23 cellular contexts compared by ENCODE assay signal in the genomic region with DNA sequence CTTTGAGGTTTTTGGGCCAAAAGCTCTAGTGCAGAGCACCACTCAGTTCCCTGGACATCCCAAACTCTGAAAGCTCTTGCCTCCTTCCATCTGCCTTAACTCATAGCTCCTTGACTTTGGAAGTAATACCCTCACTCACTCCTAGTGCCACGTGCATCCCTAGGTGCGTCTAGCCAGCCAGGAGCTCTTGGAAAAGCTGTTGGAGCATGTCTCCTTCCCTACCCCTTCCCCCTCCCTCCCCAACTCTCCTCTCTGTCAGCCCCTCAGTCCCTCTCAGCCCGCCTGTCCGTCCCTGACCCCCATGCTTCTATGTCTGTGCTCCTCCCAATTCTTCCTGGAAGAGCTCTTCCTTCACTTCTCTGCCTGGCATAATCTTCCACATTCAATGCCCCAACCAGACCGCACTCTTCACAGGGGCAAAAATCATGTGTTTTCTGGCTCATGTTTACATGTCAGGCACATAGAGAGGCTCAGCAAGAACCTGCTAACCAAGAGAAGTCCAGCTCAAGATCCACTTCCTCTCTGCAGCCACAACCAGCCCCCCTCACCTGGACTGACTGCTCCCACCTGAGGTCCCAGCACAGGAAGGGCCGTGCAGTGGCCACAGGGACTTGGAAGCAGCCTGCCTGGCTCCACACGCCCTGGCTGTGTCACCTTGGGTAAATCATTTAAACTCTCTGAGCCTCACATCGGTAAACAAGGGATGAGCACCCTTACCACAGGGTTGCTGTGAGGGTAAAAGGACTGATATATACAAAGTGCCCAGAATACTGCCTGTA. TPM values are rescaled to one million over a fixed set of nuclear protein-coding genes. Genes with fewer than 3 reads are reported as not detected.
DNase-seq lines count a peak whose midpoint lies in the region; ATAC-seq and TF ChIP-seq lines count a peak whose summit lies in the region.
"Had no signal": no experiment of that assay in that cellular context is flagged by ENCODE, and none has a peak within 500 bp of the region (broad histone marks: within the 10 kb centered on the region; RNA-seq: fewer than 3 reads in every experiment).

No MANE protein-coding gene starts in this region.

- H3K27me3 ChIP-seq in thymus (ENCODE audit: control insufficient read depth, insufficient read depth), result no peaks in the 10 kb centered on the region
- H3K27me3 ChIP-seq: esophagus muscularis mucosa, hepatocyte, sigmoid colon had no signal

- 90% methylated on average over 8 of the region's 8 CpGs for WGBS in thymus

- peaks cover 41% of the 10 kb centered on the region for H3K4me1 Mint-ChIP-seq in HFFc6 (ENCODE audit: low read depth)
- peaks cover 32% of the 10 kb centered on the region for H3K4me1 Mint-ChIP-seq in memory B cell
- H3K4me1 Mint-ChIP-seq: neural crest cell had no signal

- H3K9me3 Mint-ChIP-seq in HFFc6 (no peaks in the 10 kb centered on the region), memory B cell (peaks cover 7% of the 10 kb centered on the region)
- H3K9me3 Mint-ChIP-seq: brain; CD14-positive monocyte; immature natural killer cell; neural crest cell; T-helper 2 cell treated with Interferon-gamma antibody and Interleukin-4, amounts not matched to agents 5 μg/mL and 100 μg/mL, for 36 hours had no signal

- H3K36me3 Mint-ChIP-seq in HFFc6 (ENCODE audit: low read depth) (no peaks in the 10 kb centered on the region), memory B cell (peaks cover 9% of the 10 kb centered on the region)
- H3K36me3 Mint-ChIP-seq: CD14-positive monocyte, immature natural killer cell had no signal

- DNase-seq in HFFc6 (no peak), memory B cell (ENCODE audit: low spot score in 2 of 2) (no peak), Ammon's horn (ENCODE audit: low spot score) (no peak), A172 (ENCODE audit: low spot score) (no peak), HUDEP-2 (lab: John Stamatoyannopoulos, UW; ENCODE audit: unreplicated experiment in 76 of 76) (no peak)
- DNase-seq: activated CD4-positive, alpha-beta T cell treated with anti-CD3 and anti-CD28 coated beads, Interleukin-2, amount 50 U/mL, for 4 hours; effector memory CD4-positive, alpha-beta T cell; immature natural killer cell; NCI-H2029 treated with DMSO at 0.1 percent for 48 hours; NCI-H748 treated with DMSO at 0.1 percent for 48 hours; sigmoid colon; WERI-Rb-1 had no signal

- H3K4me3 ChIP-seq in thymus (ENCODE audit: low read length), result no peak overlapping the region
- H3K4me3 ChIP-seq: esophagus muscularis mucosa, hepatocyte, prostate gland, sigmoid colon had no signal

- no peaks in the 10 kb centered on the region for H3K9me3 ChIP-seq in thymus (ENCODE audit: control insufficient read depth)
- H3K9me3 ChIP-seq: esophagus muscularis mucosa, prostate gland, sigmoid colon had no signal

- peaks cover 5% of the 10 kb centered on the region for H3K4me1 ChIP-seq in thymus (ENCODE audit: control insufficient read depth, insufficient read depth, low read length)
- H3K4me1 ChIP-seq: prostate gland, sigmoid colon had no signal

- H3K4me3 Mint-ChIP-seq in HFFc6 (no peak overlapping the region), memory B cell (no peak overlapping the region)
- H3K4me3 Mint-ChIP-seq: activated naive CD8-positive, alpha-beta T cell; brain; CD14-positive monocyte; immature natural killer cell; neural crest cell; T-helper 2 cell treated with Interferon-gamma antibody and Interleukin-4, amounts not matched to agents 5 μg/mL and 100 μg/mL, for 36 hours had no signal

- H3K36me3 ChIP-seq in thymus (ENCODE audit: control insufficient read depth, insufficient read depth), result no peaks in the 10 kb centered on the region
- H3K36me3 ChIP-seq: esophagus muscularis mucosa, prostate gland, sigmoid colon, WERI-Rb-1 had no signal

- peak overlapping the region; percentile 64 for H3K27ac ChIP-seq in angular gyrus (ENCODE audit: low read depth, low read length)
- peak overlapping the region; percentile 31 for H3K27ac ChIP-seq in thymus (ENCODE audit: low read depth)
- H3K27ac ChIP-seq: esophagus muscularis mucosa, hepatocyte, HL-60, prostate gland, sigmoid colon, WERI-Rb-1 had no signal

- no peak for ATAC-seq in memory B cell (ENCODE audit: low read depth)

- H3K27me3 Mint-ChIP-seq in HFFc6 (ENCODE audit: insufficient read depth) (peaks cover 1% of the 10 kb centered on the region), memory B cell (no peaks in the 10 kb centered on the region)
- H3K27me3 Mint-ChIP-seq: activated naive CD8-positive, alpha-beta T cell had no signal

- H3K27ac Mint-ChIP-seq in HFFc6 (peak overlapping the region; percentile 3), memory B cell (peak overlapping the region; percentile 59)
- H3K27ac Mint-ChIP-seq: activated naive CD8-positive, alpha-beta T cell; T-helper 2 cell treated with Interferon-gamma antibody and Interleukin-4, amounts not matched to agents 5 μg/mL and 100 μg/mL, for 36 hours had no signal

- TF ChIP-seq CTCF in HFFc6 (IDR thresholded peaks at IDR 0.05), result no peak

RNA-seq across cellular contexts. Expression of a gene that starts 58.4 kb away (rescaled TPM):
- total RNA-seq in HFFc6 (2021; fragmentation: NEBNext Ultra II Directional; extraction: Animal tissue kit (Norgen Biotek cat#: 25700)), result 1 to 10 TPM; 3.0 to 4.8 (median 3.6) TPM
- polyA plus RNA-seq in thymus, result 14.9 TPM
- total RNA-seq in A172 (2014; rRNA removed; shearing (Covaris generic)), result 2.0 and 2.1 TPM in 2 replicates

RNA-seq across cellular contexts. Expression of a gene that starts 59.1 kb away (rescaled TPM):
- 10 to 100 TPM in 4 of 6 experiments, 1 to 10 TPM in 2; 9.3 to 13.1 (median 11.5) TPM for total RNA-seq in HFFc6 (2021; fragmentation: NEBNext Ultra II Directional; extraction: Animal tissue kit (Norgen Biotek cat#: 25700))
- polyA plus RNA-seq in thymus, result 162 TPM
- total RNA-seq in A172 (2014; rRNA removed; shearing (Covaris generic)), result 3.1 and 3.5 TPM in 2 replicates
